In the genomic region with DNA sequence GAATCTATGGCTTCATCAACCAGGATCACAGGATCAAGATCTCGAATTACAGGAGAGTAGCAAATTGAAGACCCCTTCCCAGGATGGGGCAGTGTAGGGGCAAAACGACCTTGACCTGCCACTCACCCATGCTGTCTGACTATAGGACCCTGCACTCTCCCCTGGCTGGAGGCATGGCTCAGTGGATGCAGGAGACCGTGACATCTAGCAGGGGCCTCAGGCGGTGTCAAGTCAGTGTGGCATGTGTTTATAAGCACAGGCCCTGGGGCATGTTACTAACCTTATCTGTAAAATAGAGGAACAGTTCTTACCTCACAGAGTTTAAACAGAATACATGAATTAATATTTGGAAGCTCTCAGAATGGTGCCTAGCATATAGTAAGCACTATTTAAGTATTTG, we compare ENCODE assay signal across 1 cellular context.
TF ChIP-seq lines count a peak whose summit lies in the region.

No MANE protein-coding gene starts in this region.

TF ChIP-seq in WTC11, 78 proteins besides CTCF, POLR2A, EP300 and RAD21 (continued from another document):
- TF ChIP-seq, protein P1, sequence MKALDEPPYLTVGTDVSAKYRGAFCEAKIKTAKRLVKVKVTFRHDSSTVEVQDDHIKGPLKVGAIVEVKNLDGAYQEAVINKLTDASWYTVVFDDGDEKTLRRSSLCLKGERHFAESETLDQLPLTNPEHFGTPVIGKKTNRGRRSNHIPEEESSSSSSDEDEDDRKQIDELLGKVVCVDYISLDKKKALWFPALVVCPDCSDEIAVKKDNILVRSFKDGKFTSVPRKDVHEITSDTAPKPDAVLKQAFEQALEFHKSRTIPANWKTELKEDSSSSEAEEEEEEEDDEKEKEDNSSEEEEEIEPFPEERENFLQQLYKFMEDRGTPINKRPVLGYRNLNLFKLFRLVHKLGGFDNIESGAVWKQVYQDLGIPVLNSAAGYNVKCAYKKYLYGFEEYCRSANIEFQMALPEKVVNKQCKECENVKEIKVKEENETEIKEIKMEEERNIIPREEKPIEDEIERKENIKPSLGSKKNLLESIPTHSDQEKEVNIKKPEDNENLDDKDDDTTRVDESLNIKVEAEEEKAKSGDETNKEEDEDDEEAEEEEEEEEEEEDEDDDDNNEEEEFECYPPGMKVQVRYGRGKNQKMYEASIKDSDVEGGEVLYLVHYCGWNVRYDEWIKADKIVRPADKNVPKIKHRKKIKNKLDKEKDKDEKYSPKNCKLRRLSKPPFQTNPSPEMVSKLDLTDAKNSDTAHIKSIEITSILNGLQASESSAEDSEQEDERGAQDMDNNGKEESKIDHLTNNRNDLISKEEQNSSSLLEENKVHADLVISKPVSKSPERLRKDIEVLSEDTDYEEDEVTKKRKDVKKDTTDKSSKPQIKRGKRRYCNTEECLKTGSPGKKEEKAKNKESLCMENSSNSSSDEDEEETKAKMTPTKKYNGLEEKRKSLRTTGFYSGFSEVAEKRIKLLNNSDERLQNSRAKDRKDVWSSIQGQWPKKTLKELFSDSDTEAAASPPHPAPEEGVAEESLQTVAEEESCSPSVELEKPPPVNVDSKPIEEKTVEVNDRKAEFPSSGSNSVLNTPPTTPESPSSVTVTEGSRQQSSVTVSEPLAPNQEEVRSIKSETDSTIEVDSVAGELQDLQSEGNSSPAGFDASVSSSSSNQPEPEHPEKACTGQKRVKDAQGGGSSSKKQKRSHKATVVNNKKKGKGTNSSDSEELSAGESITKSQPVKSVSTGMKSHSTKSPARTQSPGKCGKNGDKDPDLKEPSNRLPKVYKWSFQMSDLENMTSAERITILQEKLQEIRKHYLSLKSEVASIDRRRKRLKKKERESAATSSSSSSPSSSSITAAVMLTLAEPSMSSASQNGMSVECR (CRISPR knock-in tag; IDR thresholded peaks at IDR 0.05; ENCODE audit: borderline replicate concordance): no peak
- TF ChIP-seq CBFB (CRISPR knock-in tag; IDR thresholded peaks at IDR 0.05; ENCODE audit: low read depth): no peak
- TF ChIP-seq, protein P2, sequence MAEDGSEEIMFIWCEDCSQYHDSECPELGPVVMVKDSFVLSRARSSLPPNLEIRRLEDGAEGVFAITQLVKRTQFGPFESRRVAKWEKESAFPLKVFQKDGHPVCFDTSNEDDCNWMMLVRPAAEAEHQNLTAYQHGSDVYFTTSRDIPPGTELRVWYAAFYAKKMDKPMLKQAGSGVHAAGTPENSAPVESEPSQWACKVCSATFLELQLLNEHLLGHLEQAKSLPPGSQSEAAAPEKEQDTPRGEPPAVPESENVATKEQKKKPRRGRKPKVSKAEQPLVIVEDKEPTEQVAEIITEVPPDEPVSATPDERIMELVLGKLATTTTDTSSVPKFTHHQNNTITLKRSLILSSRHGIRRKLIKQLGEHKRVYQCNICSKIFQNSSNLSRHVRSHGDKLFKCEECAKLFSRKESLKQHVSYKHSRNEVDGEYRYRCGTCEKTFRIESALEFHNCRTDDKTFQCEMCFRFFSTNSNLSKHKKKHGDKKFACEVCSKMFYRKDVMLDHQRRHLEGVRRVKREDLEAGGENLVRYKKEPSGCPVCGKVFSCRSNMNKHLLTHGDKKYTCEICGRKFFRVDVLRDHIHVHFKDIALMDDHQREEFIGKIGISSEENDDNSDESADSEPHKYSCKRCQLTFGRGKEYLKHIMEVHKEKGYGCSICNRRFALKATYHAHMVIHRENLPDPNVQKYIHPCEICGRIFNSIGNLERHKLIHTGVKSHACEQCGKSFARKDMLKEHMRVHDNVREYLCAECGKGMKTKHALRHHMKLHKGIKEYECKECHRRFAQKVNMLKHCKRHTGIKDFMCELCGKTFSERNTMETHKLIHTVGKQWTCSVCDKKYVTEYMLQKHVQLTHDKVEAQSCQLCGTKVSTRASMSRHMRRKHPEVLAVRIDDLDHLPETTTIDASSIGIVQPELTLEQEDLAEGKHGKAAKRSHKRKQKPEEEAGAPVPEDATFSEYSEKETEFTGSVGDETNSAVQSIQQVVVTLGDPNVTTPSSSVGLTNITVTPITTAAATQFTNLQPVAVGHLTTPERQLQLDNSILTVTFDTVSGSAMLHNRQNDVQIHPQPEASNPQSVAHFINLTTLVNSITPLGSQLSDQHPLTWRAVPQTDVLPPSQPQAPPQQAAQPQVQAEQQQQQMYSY (CRISPR knock-in tag; IDR thresholded peaks at IDR 0.05): no peak
